8 cellular contexts compared by ENCODE assay signal in the genomic region with DNA sequence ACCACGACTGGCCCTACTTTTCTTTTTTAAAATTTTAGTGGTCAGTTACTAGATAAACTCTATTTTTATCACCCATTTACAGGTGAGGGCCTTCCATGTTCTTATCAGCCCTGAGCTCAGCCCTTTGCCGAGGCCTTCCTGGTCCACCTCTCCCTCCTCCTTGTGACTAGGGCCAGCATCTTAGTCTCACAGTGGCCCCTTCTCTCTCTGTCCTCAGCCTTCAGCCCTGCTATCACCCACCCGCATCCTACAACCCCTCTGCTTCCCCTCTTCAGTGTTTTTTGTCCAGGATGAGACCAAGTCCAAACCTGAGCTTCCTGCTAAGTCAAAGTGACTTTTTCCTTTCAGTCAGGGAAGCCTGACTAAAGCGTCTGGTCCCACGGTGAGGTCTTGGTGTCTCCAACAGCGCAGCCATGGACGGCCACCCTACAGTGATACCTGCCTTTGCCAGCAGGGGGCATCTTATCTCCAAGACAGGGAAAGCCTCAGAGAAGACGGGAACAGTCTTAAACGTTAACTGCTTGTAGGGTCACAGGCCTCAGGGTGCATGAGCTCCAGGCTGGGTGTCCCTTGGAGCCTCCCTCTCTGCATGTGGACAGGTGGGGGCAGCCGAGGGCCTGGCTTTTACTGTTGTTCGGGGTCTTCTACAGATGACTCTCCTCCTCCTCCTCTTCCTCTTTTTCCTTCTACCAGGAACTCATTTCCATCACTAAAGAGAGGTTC. TPM values are rescaled to one million over a fixed set of nuclear protein-coding genes. Genes with fewer than 3 reads are reported as not detected.
DNase-seq lines count a peak whose midpoint lies in the region; ATAC-seq and TF ChIP-seq lines count a peak whose summit lies in the region.

No MANE protein-coding gene starts in this region.

- H3K4ac ChIP-seq in mesenchymal stem cell (ENCODE audit: low read depth in 1 of 2, low read length in 2 of 2), result no peak overlapping the region

- no peak overlapping the region for H2BK12ac ChIP-seq in mesenchymal stem cell (ENCODE audit: low read length in 2 of 2)

- H3K4me2 ChIP-seq in mesenchymal stem cell (ENCODE audit: low read length, poor library complexity, severe bottlenecking), result no peak overlapping the region

- no peak overlapping the region for H4K91ac ChIP-seq in mesenchymal stem cell (ENCODE audit: low read length)

- H3K27ac ChIP-seq in dorsolateral prefrontal cortex (no peak overlapping the region), mesenchymal stem cell (ENCODE audit: low read length, poor library complexity, severe bottlenecking) (no peak overlapping the region)

- ATAC-seq in GM19035 (IDR thresholded peaks at IDR 0.05; ENCODE audit: unreplicated experiment) (peak; percentile 58), GM18873 (IDR thresholded peaks at IDR 0.05; ENCODE audit: low FRiP score, unreplicated experiment) (no peak)

- 40% methylated on average over 10 of the region's 11 CpGs for WGBS in mesenchymal stem cell

- H2AFZ ChIP-seq in mesenchymal stem cell (ENCODE audit: low read depth, low read length), result no peak overlapping the region

- DNase-seq in AG10803 (ENCODE audit: low read depth) (peak; percentile 47), NCI-H2029 (lab: John Stamatoyannopoulos, UW) (peak; percentile 4), dorsolateral prefrontal cortex (peak in 6 of 10 donors; percentile 39 to 55 (median 46)), mesenchymal stem cell (peak; percentile 38)
- DNase-seq in activated CD4-positive, alpha-beta T cell treated with anti-CD3 and anti-CD28 coated beads for 4 hours, result peak; percentile 50 to 69
- peak; percentile 28 for DNase-seq in stimulated activated CD8-positive, alpha-beta memory T cell treated with anti-CD3 and anti-CD28 coated beads, Interleukin-7, amount 100 ng/mL, for 4 hours (ENCODE audit: low read depth in 2 of 2)

- H2BK5ac ChIP-seq in mesenchymal stem cell (ENCODE audit: low read depth, low read length, poor library complexity, severe bottlenecking), result no peak overlapping the region

- no peaks in the 10 kb centered on the region for H3K4me1 ChIP-seq in mesenchymal stem cell (ENCODE audit: control insufficient read depth, insufficient read depth, low read depth, low read length)

- peaks cover 0 to 1% of the 10 kb centered on the region in 2 experiments for H3K36me3 ChIP-seq in mesenchymal stem cell (ENCODE audit: control insufficient read depth in 1 of 2, insufficient read depth in 2 of 2, low read depth in 1 of 2, low read length in 2 of 2)

- H2BK120ac ChIP-seq in mesenchymal stem cell (ENCODE audit: low read depth, low read length), result no peak overlapping the region

- no peak overlapping the region for H2AK5ac ChIP-seq in mesenchymal stem cell (ENCODE audit: low read length, severe bottlenecking)

- H3K14ac ChIP-seq in mesenchymal stem cell (ENCODE audit: low read length in 2 of 2), result no peak overlapping the region

- no peak overlapping the region for H3K18ac ChIP-seq in mesenchymal stem cell (ENCODE audit: low read depth in 1 of 2, low read length in 2 of 2)

- H3K4me3 ChIP-seq in AG10803 (ENCODE audit: low read length) (no peak overlapping the region), dorsolateral prefrontal cortex (no peak overlapping the region), mesenchymal stem cell (ENCODE audit: insufficient read depth in 1 of 2, low read depth in 1 of 2, low read length in 2 of 2) (no peak overlapping the region)

- no peak overlapping the region for H4K8ac ChIP-seq in mesenchymal stem cell (ENCODE audit: low read length)

- TF ChIP-seq CTCF in AG10803 (conservative IDR thresholded peaks at IDR 0.05; ENCODE audit: low read length) (peak; percentile 64), dorsolateral prefrontal cortex (IDR thresholded peaks at IDR 0.05 in 54 of 56, conservative IDR thresholded peaks at IDR 0.05 in 2 of 56; ENCODE audit: low read depth in 1 of 56, partially characterized antibody in 56 of 56) (peak in 54 of 56 donors; percentile 11 to 69 (median 58))

- H3K23ac ChIP-seq in mesenchymal stem cell (ENCODE audit: low read length in 2 of 2), result no peak overlapping the region

- intact Hi-C loops in dorsolateral prefrontal cortex (cut with DNase I), result no loop called here

- no peak overlapping the region for H3K9ac ChIP-seq in mesenchymal stem cell (ENCODE audit: low read length)

- H3K27me3 ChIP-seq in dorsolateral prefrontal cortex (peaks cover 0 to 42% (median 6%) of the 10 kb centered on the region in 45 donors), mesenchymal stem cell (ENCODE audit: control insufficient read depth in 1 of 2, insufficient read depth in 1 of 2, low read length in 2 of 2) (peaks cover 0 to 23% of the 10 kb centered on the region in 2 experiments)

- no peaks in the 10 kb centered on the region for H3K79me1 ChIP-seq in mesenchymal stem cell (replicated peaks; ENCODE audit: low read length, poor library complexity, severe bottlenecking)

- no peaks in the 10 kb centered on the region for H3K9me3 ChIP-seq in mesenchymal stem cell (ENCODE audit: control insufficient read depth, low read length)

- no peak overlapping the region for H2BK15ac ChIP-seq in mesenchymal stem cell (ENCODE audit: low read depth, poor library complexity, severe bottlenecking)

RNA-seq across cellular contexts. Expression of gene GAGE10, which starts 11.7 kb away (rescaled TPM):
- total RNA-seq in dorsolateral prefrontal cortex, result 1 to 10 TPM in 10 of 120 experiments, not detected in 110; 1.0 to 1.9 (median 1.4) TPM
- not detected for polyA plus RNA-seq in mesenchymal stem cell (2013, experiment 1 of 2)
- not detected for polyA plus RNA-seq in mesenchymal stem cell (2013, experiment 2 of 2)

RNA-seq across cellular contexts. Expression of gene PPP1R3F, which starts 22.2 kb away (rescaled TPM):
- 10 to 100 TPM; 32.3 to 66.1 (median 47.9) TPM for total RNA-seq in dorsolateral prefrontal cortex
- 2.2 TPM for polyA plus RNA-seq in mesenchymal stem cell (2013, experiment 1 of 2)
- 1.3 TPM for polyA plus RNA-seq in mesenchymal stem cell (2013, experiment 2 of 2)

RNA-seq across cellular contexts. Expression of gene FOXP3, which starts 27.3 kb away (rescaled TPM):
- 1 to 10 TPM in 5 of 120 experiments, under 1 TPM in 98, not detected in 17; 0.21 to 1.2 (median 0.49) TPM for total RNA-seq in dorsolateral prefrontal cortex
- 0.06 TPM for polyA plus RNA-seq in mesenchymal stem cell (2013, experiment 1 of 2)
- polyA plus RNA-seq in mesenchymal stem cell (2013, experiment 2 of 2), result 0.04 TPM

RNA-seq across cellular contexts. Expression of gene GAGE12J, which starts 30.1 kb away (rescaled TPM):
- 1 to 10 TPM in 1 of 120 experiments, not detected in 119; 2.7 TPM for total RNA-seq in dorsolateral prefrontal cortex
- not detected for polyA plus RNA-seq in mesenchymal stem cell (2013, experiment 1 of 2)
- polyA plus RNA-seq in mesenchymal stem cell (2013, experiment 2 of 2), result not detected

RNA-seq across cellular contexts. Expression of gene GAGE13, which starts 39.6 kb away (rescaled TPM):
- 1 to 10 TPM in 5 of 120 experiments, not detected in 115; 1.1 to 2.5 (median 1.6) TPM for total RNA-seq in dorsolateral prefrontal cortex
- not detected for polyA plus RNA-seq in mesenchymal stem cell (2013, experiment 1 of 2)
- not detected for polyA plus RNA-seq in mesenchymal stem cell (2013, experiment 2 of 2)

Comparison
In these comparisons a context has a peak if more than half of its experiments do, and no peak if none do; other contexts are left out.
1. DNase-seq: peak in every context shown above with its lines; median percentile 60 in activated CD4-positive, alpha-beta T cell treated with anti-CD3 and anti-CD28 coated beads for 4 hours; 47 in AG10803; 46 in dorsolateral prefrontal cortex; 38 in mesenchymal stem cell; 28 in stimulated activated CD8-positive, alpha-beta memory T cell treated with anti-CD3 and anti-CD28 coated beads, Interleukin-7, amount 100 ng/mL, for 4 hours; 4 in NCI-H2029.